Comparison of ENCODE assay signal across 8 cellular contexts in the genomic region with DNA sequence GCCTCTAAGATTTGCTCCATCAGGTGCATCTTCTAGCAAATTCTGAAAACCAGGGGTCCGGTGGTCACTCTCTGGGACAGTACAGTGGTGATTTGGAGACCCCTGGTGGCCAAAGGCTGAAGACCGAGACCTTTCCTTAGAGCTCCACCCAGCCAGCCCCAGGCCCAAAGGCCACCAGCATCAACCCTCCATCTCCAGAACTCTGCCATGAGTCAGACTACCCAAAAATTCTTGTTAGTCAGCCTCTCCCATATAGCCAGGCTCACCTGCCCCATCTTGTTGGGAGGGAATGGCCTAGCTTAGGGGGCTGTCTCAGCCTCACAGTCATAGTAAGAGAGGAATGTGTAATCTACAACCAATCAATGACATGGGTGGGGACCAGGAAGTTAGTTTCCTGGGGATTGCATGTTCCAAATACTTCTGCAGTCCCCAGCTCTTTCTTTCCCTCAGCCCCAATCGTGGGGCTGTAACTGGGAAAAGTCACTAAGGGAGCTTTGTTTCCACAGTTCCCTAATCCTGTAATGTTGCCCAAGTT. TPM values are rescaled to one million over a fixed set of nuclear protein-coding genes. Genes with fewer than 3 reads are reported as not detected.
DNase-seq lines count a peak whose midpoint lies in the region; TF ChIP-seq lines count a peak whose summit lies in the region.

No MANE protein-coding gene starts in this region.

- H3K9me3 ChIP-seq in cardiac muscle cell (ENCODE audit: low read depth) (no peaks in the 10 kb centered on the region), prostate gland (no peaks in the 10 kb centered on the region)

- CTCF ChIA-PET in activated naive CD4-positive, alpha-beta T cell treated with anti-CD3 and anti-CD28 coated beads for 36 hours (lab: Charles Lee): interaction anchor here (0.6 to 3.9 kb wide), 21 partner anchors 10 to 675 kb away, joined by 3 to 61 read pairs (median 5); a partner anchor contains a TSS

- H3K27me3 Mint-ChIP-seq in activated naive CD4-positive, alpha-beta T cell treated with anti-CD3 and anti-CD28 coated beads for 36 hours (ENCODE audit: low read depth): no peaks in the 10 kb centered on the region
- H3K27me3 Mint-ChIP-seq in activated naive CD8-positive, alpha-beta T cell: no peaks in the 10 kb centered on the region

- H3K4me3 Mint-ChIP-seq in activated naive CD4-positive, alpha-beta T cell treated with anti-CD3 and anti-CD28 coated beads for 36 hours: no peak overlapping the region
- H3K4me3 Mint-ChIP-seq in activated naive CD8-positive, alpha-beta T cell: no peak overlapping the region

- peak; percentile 57 for DNase-seq in activated naive CD4-positive, alpha-beta T cell treated with anti-CD3 and anti-CD28 coated beads for 36 hours
- DNase-seq in activated naive CD4-positive, alpha-beta T cell treated with anti-CD3 and anti-CD28 coated beads, Interleukin-2, amount 50 U/mL, for 16 hours: no peak
- DNase-seq in NCI-H2227 (lab: John Stamatoyannopoulos, UW; ENCODE audit: unreplicated experiment) (peak; percentile 63), cardiac muscle cell (ENCODE audit: low read depth in 1 of 2, low spot score in 1 of 2) (peak; percentile 69 to 82), prostate gland (ENCODE audit: low spot score) (no peak), H4 (ENCODE audit: low spot score) (no peak), GDM1 (lab: John Stamatoyannopoulos, UW) (no peak)

- no peak for TF ChIP-seq POLR2A in prostate gland (IDR thresholded peaks at IDR 0.05)

- H3K36me3 ChIP-seq in cardiac muscle cell: peaks cover 14% of the 10 kb centered on the region
- no peaks in the 10 kb centered on the region for H3K36me3 ChIP-seq in prostate gland

- 39% methylated on average over 3 of the region's 3 CpGs for WGBS in prostate gland

- H3K27me3 ChIP-seq in cardiac muscle cell (no peaks in the 10 kb centered on the region), prostate gland (replicated peaks; ENCODE audit: insufficient read depth) (no peaks in the 10 kb centered on the region)

- no peak overlapping the region for H3K27ac Mint-ChIP-seq in activated naive CD4-positive, alpha-beta T cell treated with anti-CD3 and anti-CD28 coated beads for 36 hours
- peak overlapping the region; percentile 42 for H3K27ac Mint-ChIP-seq in activated naive CD8-positive, alpha-beta T cell

- no peak overlapping the region for H3K4me3 ChIP-seq in cardiac muscle cell
- H3K4me3 ChIP-seq in prostate gland: no peak overlapping the region

- H3K27ac ChIP-seq in cardiac muscle cell: no peak overlapping the region
- peak overlapping the region; percentile 10 to 55 for H3K27ac ChIP-seq in prostate gland

- TF ChIP-seq CTCF in cardiac muscle cell (IDR thresholded peaks at IDR 0.05; ENCODE audit: low read depth, low read length) (peak; percentile 79), prostate gland (IDR thresholded peaks at IDR 0.05) (peak in 3 of 4 experiments; percentile 64 to 77 (median 65))

- no peaks in the 10 kb centered on the region for H3K9me3 Mint-ChIP-seq in activated naive CD4-positive, alpha-beta T cell treated with anti-CD3 and anti-CD28 coated beads for 36 hours
- no peaks in the 10 kb centered on the region for H3K9me3 Mint-ChIP-seq in activated naive CD8-positive, alpha-beta T cell (ENCODE audit: low read depth)

- H3K4me1 Mint-ChIP-seq in activated naive CD4-positive, alpha-beta T cell treated with anti-CD3 and anti-CD28 coated beads for 36 hours (ENCODE audit: low read depth): peaks cover 2% of the 10 kb centered on the region
- peaks cover 8% of the 10 kb centered on the region for H3K4me1 Mint-ChIP-seq in activated naive CD8-positive, alpha-beta T cell (ENCODE audit: low read depth)

- no peaks in the 10 kb centered on the region for H3K4me1 ChIP-seq in cardiac muscle cell (ENCODE audit: low read depth)
- no peaks in the 10 kb centered on the region for H3K4me1 ChIP-seq in prostate gland (replicated peaks)

- H3K36me3 Mint-ChIP-seq in activated naive CD4-positive, alpha-beta T cell treated with anti-CD3 and anti-CD28 coated beads for 36 hours (ENCODE audit: low read depth): no peaks in the 10 kb centered on the region
- peaks cover 3% of the 10 kb centered on the region for H3K36me3 Mint-ChIP-seq in activated naive CD8-positive, alpha-beta T cell

- intact Hi-C loops in activated naive CD4-positive, alpha-beta T cell treated with anti-CD3 and anti-CD28 coated beads for 36 hours (cut with micrococcal nuclease): loop anchor here (1.0 kb wide), 1 partner anchor 36 kb away; no protein-coding TSS in a partner anchor
- intact Hi-C loops in prostate gland (cut with DNase I): loop anchor here (1.0 kb wide), 1 partner anchor 36 kb away; no protein-coding TSS in a partner anchor

RNA-seq across cellular contexts. Expression of a gene that starts 9.8 kb away (rescaled TPM):
- under 1 TPM in 1 of 2 experiments, not detected in 1; 0.07 TPM for total RNA-seq in activated naive CD4-positive, alpha-beta T cell treated with anti-CD3 and anti-CD28 coated beads for 36 hours
- total RNA-seq in cardiac muscle cell (0.11 and 0.57 TPM in 2 replicates), prostate gland (10 to 100 TPM in 1 of 2 donors, 1 to 10 TPM in 1; 7.9 to 10.7 TPM)
- 0.05 TPM in 1 of 2 replicates, not detected in the other for polyA plus RNA-seq in cardiac muscle cell
- total RNA-seq in H4 (2014; rRNA removed; shearing (Covaris generic)): 0.08 and 0.88 TPM in 2 replicates

RNA-seq across cellular contexts. Expression of a gene that starts 14.4 kb away (rescaled TPM):
- 10 to 100 TPM; 35.9 to 37.6 TPM for total RNA-seq in activated naive CD4-positive, alpha-beta T cell treated with anti-CD3 and anti-CD28 coated beads for 36 hours
- total RNA-seq in cardiac muscle cell (83.5 and 99.6 TPM in 2 replicates), prostate gland (10 to 100 TPM; 90.0 to 92.5 TPM)
- 119 and 125 TPM in 2 replicates for polyA plus RNA-seq in cardiac muscle cell
- 105 and 110 TPM in 2 replicates for total RNA-seq in H4 (2014; rRNA removed; shearing (Covaris generic))

RNA-seq across cellular contexts. Expression of a gene that starts 21.1 kb away (rescaled TPM):
- 100 to 1,000 TPM; 106 TPM for total RNA-seq in activated naive CD4-positive, alpha-beta T cell treated with anti-CD3 and anti-CD28 coated beads for 36 hours
- total RNA-seq in cardiac muscle cell (224 and 239 TPM in 2 replicates), prostate gland (100 to 1,000 TPM in 1 of 2 donors, 10 to 100 TPM in 1; 97.3 to 132 TPM)
- 132 and 141 TPM in 2 replicates for polyA plus RNA-seq in cardiac muscle cell
- 59.1 and 79.3 TPM in 2 replicates for total RNA-seq in H4 (2014; rRNA removed; shearing (Covaris generic))

RNA-seq across cellular contexts. Expression of a gene that starts 46.2 kb away (rescaled TPM):
- 10 to 100 TPM; 23.2 to 24.6 TPM for total RNA-seq in activated naive CD4-positive, alpha-beta T cell treated with anti-CD3 and anti-CD28 coated beads for 36 hours
- total RNA-seq in cardiac muscle cell: 68.4 and 83.3 TPM in 2 replicates
- polyA plus RNA-seq in cardiac muscle cell: 59.7 and 60.4 TPM in 2 replicates
- total RNA-seq in prostate gland: 10 to 100 TPM; 50.7 to 70.0 TPM
- 40.8 and 50.8 TPM in 2 replicates for total RNA-seq in H4 (2014; rRNA removed; shearing (Covaris generic))

RNA-seq across cellular contexts. Expression of a gene that starts 51.0 kb away (rescaled TPM):
- total RNA-seq in activated naive CD4-positive, alpha-beta T cell treated with anti-CD3 and anti-CD28 coated beads for 36 hours: not detected
- total RNA-seq in cardiac muscle cell (1.8 and 3.6 TPM in 2 replicates), prostate gland (1 to 10 TPM in 1 of 2 donors, under 1 TPM in 1; 0.77 to 6.0 TPM)
- 0.95 and 3.8 TPM in 2 replicates for polyA plus RNA-seq in cardiac muscle cell
- not detected in 2 replicates for total RNA-seq in H4 (2014; rRNA removed; shearing (Covaris generic))

Comparison
In these comparisons a context has a peak if more than half of its experiments do, and no peak if none do; other contexts are left out.
1. DNase-seq: peak in activated naive CD4-positive, alpha-beta T cell treated with anti-CD3 and anti-CD28 coated beads for 36 hours (single experiment), NCI-H2227 (single experiment) and cardiac muscle cell (2 of 2); none in activated naive CD4-positive, alpha-beta T cell treated with anti-CD3 and anti-CD28 coated beads, Interleukin-2, amount 50 U/mL, for 16 hours (single experiment), prostate gland (single experiment), H4 (single experiment) and GDM1 (single experiment).